ENCODE assay signal across 8 cellular contexts in the genomic region with DNA sequence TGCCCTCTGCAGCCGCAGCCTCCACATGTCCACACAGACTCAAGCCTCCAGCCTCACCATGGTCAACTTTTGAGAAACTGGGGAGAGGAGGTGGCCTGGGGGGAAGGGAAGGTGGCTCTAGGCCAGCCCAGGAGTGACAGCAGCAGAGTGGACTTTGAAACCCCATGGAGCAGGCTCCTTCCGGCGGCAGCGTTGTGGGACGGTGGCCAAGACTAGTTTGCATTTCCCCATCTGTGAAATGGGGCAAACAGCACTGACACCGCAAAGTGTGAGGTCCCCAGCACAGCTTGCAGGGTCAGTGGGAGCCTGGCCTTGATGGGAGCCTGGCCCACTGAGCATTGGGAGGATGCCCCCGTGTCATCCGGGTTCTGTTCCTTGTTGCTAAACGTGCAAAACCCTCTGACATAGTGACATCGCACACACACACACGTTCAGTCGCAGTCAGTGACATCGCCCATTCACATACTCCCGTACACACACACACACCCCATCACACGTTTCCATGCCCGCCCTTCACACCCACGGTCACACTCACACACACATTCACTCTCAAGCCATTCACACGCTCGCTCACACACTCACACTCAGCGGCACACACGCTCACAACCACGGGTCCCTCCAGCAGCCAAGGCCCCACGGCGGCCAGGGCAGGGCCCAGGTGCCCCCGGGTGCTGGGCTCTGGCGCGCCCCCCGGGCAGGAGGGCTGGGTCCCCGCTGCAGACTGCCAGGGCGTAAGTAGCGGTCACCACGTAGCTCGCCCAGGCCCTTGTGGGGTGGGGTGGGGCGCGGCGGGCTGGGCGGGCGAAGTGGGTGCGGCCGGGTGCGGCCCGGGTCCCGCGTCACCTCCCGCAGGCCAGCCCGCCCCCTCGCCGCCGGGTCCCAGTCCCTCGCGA. TPM values are rescaled to one million over a fixed set of nuclear protein-coding genes. Genes with fewer than 3 reads are reported as not detected.
DNase-seq lines count a peak whose midpoint lies in the region; ATAC-seq, FAIRE-seq and TF ChIP-seq lines count a peak whose summit lies in the region.

No MANE protein-coding gene starts in this region.

- no peak overlapping the region for H3K23ac ChIP-seq in H1 (ENCODE audit: insufficient read length)

- peaks cover 8% of the 10 kb centered on the region for H3K23me2 ChIP-seq in H1 (ENCODE audit: low read depth, low read length)

- H3K4me3 ChIP-seq in H1 (ENCODE audit: extremely low read depth in 1 of 4, insufficient read depth in 2 of 4, low read depth in 3 of 4, low read length in 4 of 4): peak overlapping the region; percentile 82 to 98 (median 90)

- peaks cover 22% of the 10 kb centered on the region for H3K79me1 ChIP-seq in H1 (ENCODE audit: low read depth, low read length)

- H3K9me3 Mint-ChIP-seq in WTC11: no peaks in the 10 kb centered on the region

- H2BK120ac ChIP-seq in H1 (replicated peaks; ENCODE audit: low read depth, low read length): no peak overlapping the region

- no peak overlapping the region; the same call in 1 of the 2 replicates for H3K27ac ChIP-seq in H1 (ENCODE audit: low read depth, low read length)
- H3K27ac ChIP-seq in temporal lobe (ENCODE audit: low read depth, low read length): peak overlapping the region; percentile 84

- no peak overlapping the region for H3K18ac ChIP-seq in H1 (ENCODE audit: extremely low read depth, low read length)

- no peak for FAIRE-seq in H1 (lab: Jason Lieb, UNC)

- CTCF ChIA-PET in WTC11 (lab: Charles Lee): interaction anchor here (0.6 to 1.7 kb wide), 12 partner anchors 9 to 580 kb away, joined by 3 to 7 read pairs (median 3); a partner anchor contains a TSS
- CTCF ChIA-PET in H1 (lab: Charles Lee; ENCODE audit: partially characterized antibody): interaction anchor here (0.7 to 1.4 kb wide), 4 partner anchors 12 to 526 kb away, joined by 3 to 5 read pairs (median 4); no protein-coding TSS in a partner anchor

- H2BK15ac ChIP-seq in H1 (ENCODE audit: low read length): no peak overlapping the region

- H2BK5ac ChIP-seq in H1 (ENCODE audit: low read depth, low read length): peak overlapping the region; percentile 79; the same call in 1 of the 2 replicates

- no peaks in the 10 kb centered on the region for H3K36me3 ChIP-seq in H1 (ENCODE audit: control insufficient read depth in 2 of 4, insufficient read depth in 4 of 4, low read length in 3 of 4)

- no peak overlapping the region for H3K56ac ChIP-seq in H1 (replicated peaks; ENCODE audit: insufficient read length, low read depth, low read length)

- H3K9ac ChIP-seq in H1 (replicated peaks in 1 of 4; ENCODE audit: extremely low read depth in 1 of 4, low read depth in 3 of 4, low read length in 3 of 4): peak overlapping the region; percentile 63 to 80 (median 71)

- no peak for TF ChIP-seq EP300 in H1 (IDR thresholded peaks at IDR 0.05; ENCODE audit: borderline replicate concordance in 1 of 2, low read depth in 2 of 2, low read length in 2 of 2)

- no peak overlapping the region for H3K14ac ChIP-seq in H1 (ENCODE audit: insufficient read length)

- 0 out of 2 replicates have a peak overlapping the region, but pooled peaks have one; percentile 45 for H2BK12ac ChIP-seq in H1 (ENCODE audit: low read depth, low read length)

- POLR2A ChIA-PET in WTC11 (lab: Charles Lee) (no interaction called here), H1 (lab: Charles Lee; ENCODE audit: partially characterized antibody) (interaction anchor here (0.7 to 9.4 kb wide), 11 partner anchors 9 to 366 kb away, joined by 3 to 74 read pairs (median 3); a partner anchor contains a TSS)

- H2BK20ac ChIP-seq in H1 (ENCODE audit: low read length): no peak overlapping the region

- peaks cover 0 to 2% (median 0%) of the 10 kb centered on the region in 4 experiments; a peak in 1 of 7 replicates for H3K27me3 ChIP-seq in H1 (replicated peaks in 1 of 4; ENCODE audit: control insufficient read depth in 3 of 4, extremely low read depth in 1 of 4, insufficient read depth in 3 of 4, low read length in 3 of 4)

- peak overlapping the region; percentile 93 to 99 for H3K4me2 ChIP-seq in H1 (ENCODE audit: insufficient read depth in 1 of 2, low read depth in 2 of 2, low read length in 2 of 2)

- H3K27ac Mint-ChIP-seq in WTC11: peak overlapping the region; percentile 93

- H3K4me3 Mint-ChIP-seq in WTC11: peak overlapping the region; percentile 94

- no peaks in the 10 kb centered on the region for H3K9me3 ChIP-seq in H1 (ENCODE audit: insufficient read depth in 2 of 2, low read depth in 1 of 2, low read length in 1 of 2)

- peak overlapping the region; percentile 65; the same call in 1 of the 2 replicates for H2AK5ac ChIP-seq in H1 (ENCODE audit: low read depth, low read length)

- peak overlapping the region; percentile 88 for H4K8ac ChIP-seq in H1 (ENCODE audit: extremely low read depth, insufficient read depth, low read length)

- H2AFZ ChIP-seq in H1 (ENCODE audit: low read length): no peak overlapping the region

- H3K36me3 Mint-ChIP-seq in WTC11: no peaks in the 10 kb centered on the region

- 27% methylated on average over 33 of the region's 51 CpGs; no CpG with 5 or more reads in 1 of the 2 experiments for WGBS in H1 (ENCODE audit: extremely low coverage in 1 of 2, insufficient coverage in 1 of 2, insufficient read length in 1 of 2, insufficient replicate concordance in 2 of 2, low coverage in 1 of 2, low lambda C conversion rate in 2 of 2, missing lambda C conversion rate in 1 of 2), 2 experiments

- TF ChIP-seq RAD21 in H1 (IDR thresholded peaks at IDR 0.05 in 1 of 2, conservative IDR thresholded peaks at IDR 0.05 in 1 of 2; ENCODE audit: low read depth in 2 of 2, low read length in 2 of 2): no peak

- no peak for TF ChIP-seq CTCF in WTC11 (IDR thresholded peaks at IDR 0.05)
- TF ChIP-seq CTCF in H1 (IDR thresholded peaks at IDR 0.05; ENCODE audit: control extremely low read depth in 1 of 3, insufficient read depth in 1 of 3, low read depth in 1 of 3, low read length in 3 of 3): no peak

- peaks cover 7 to 9% of the 10 kb centered on the region in 2 experiments for H4K20me1 ChIP-seq in H1 (replicated peaks in 1 of 2; ENCODE audit: control insufficient read depth in 1 of 2, insufficient read depth in 2 of 2, low read length in 2 of 2)

- H3K79me2 ChIP-seq in H1 (ENCODE audit: control insufficient read depth in 1 of 2, insufficient read depth in 2 of 2, low read length in 2 of 2): peaks cover 0 to 29% of the 10 kb centered on the region in 2 experiments; a peak in 2 of 4 replicates

- no peak overlapping the region for H4K5ac ChIP-seq in H1 (ENCODE audit: insufficient read length, low read depth, low read length)

- H3K4me1 ChIP-seq in H1 (replicated peaks in 1 of 4; ENCODE audit: control insufficient read depth in 3 of 4, insufficient read depth in 4 of 4, low read length in 3 of 4): peaks cover 5 to 24% (median 18%) of the 10 kb centered on the region in 4 experiments

- peak overlapping the region; percentile 85 for H4K91ac ChIP-seq in H1 (replicated peaks; ENCODE audit: insufficient read length, low read length)

- no peaks in the 10 kb centered on the region; the same call in 1 of the 2 replicates for H3K27me3 Mint-ChIP-seq in WTC11 (ENCODE audit: low read depth)

- H3K4me1 Mint-ChIP-seq in WTC11: peaks cover 26% of the 10 kb centered on the region

- DNase-seq in CD1c-positive myeloid dendritic cell (ENCODE audit: extremely low spot score) (peak; percentile 59), HPDE6-E6E7 (ENCODE audit: extremely low spot score) (peak; percentile 66), WTC11 (ENCODE audit: low spot score) (no peak), H1 (ENCODE audit: low read depth in 1 of 2, low spot score in 2 of 2) (no peak), midbrain (lab: John Stamatoyannopoulos, UW) (peak; percentile 47)
- DNase-seq in central memory CD4-positive, alpha-beta T cell: no peak

- peak overlapping the region; percentile 71 for H3K4ac ChIP-seq in H1 (replicated peaks; ENCODE audit: insufficient read length, low read depth, low read length)

- TF ChIP-seq POLR2A in H1 (IDR thresholded peaks at IDR 0.05; ENCODE audit: control extremely low read depth in 1 of 2, low read depth in 2 of 2, low read length in 2 of 2): 0 out of 3 replicates have a peak, but pooled peaks of 1 of the 2 experiments have one; percentile 27

- ATAC-seq in GM19463 (IDR thresholded peaks at IDR 0.05; ENCODE audit: unreplicated experiment): peak; percentile 50
- ATAC-seq in WTC11: peak; percentile 14

RNA-seq across cellular contexts. Expression of a gene that starts 0.6 kb away (rescaled TPM):
- 85.4 to 98.7 TPM (median 93.9 TPM) in 3 replicates for total RNA-seq in WTC11 (2021)
- 75.3 and 82.5 TPM in 2 replicates for total RNA-seq in H1 (2021; fragmentation: NEBNext Ultra II Directional; extraction: Animal tissue kit (Norgen Biotek cat#: 25700))
- 113 and 160 TPM in 2 replicates for polyA plus RNA-seq in H1 (2011; rRNA removed)
- polyA plus RNA-seq in H1 (2011; cell fraction: cytosol; rRNA removed): 64.2 TPM
- polyA plus RNA-seq in H1 (2011; cell fraction: nucleus; rRNA removed): 72.4 TPM
- 73.0 to 99.5 TPM (median 89.7 TPM) in 4 replicates for polyA plus RNA-seq in H1 (2012, experiment 1 of 2)
- 83.5 TPM for polyA plus RNA-seq in H1 (2012, experiment 2 of 2)
- polyA plus RNA-seq in H1 (2013, experiment 1 of 2): 94.8 TPM
- polyA plus RNA-seq in H1 (2013, experiment 2 of 2): 107 TPM
- polyA minus RNA-seq in H1 (2011; rRNA and poly(A)+ RNA removed): 56.6 and 58.6 TPM in 2 replicates
- polyA minus RNA-seq in H1 (2011; cell fraction: cytosol; rRNA and poly(A)+ RNA removed): 50.7 TPM
- 29.5 TPM for polyA minus RNA-seq in H1 (2011; cell fraction: nucleus; rRNA and poly(A)+ RNA removed)
- total RNA-seq in temporal lobe: 15.5 TPM

RNA-seq across cellular contexts. Expression of a gene that starts 8.2 kb away (rescaled TPM):
- 0.23 to 0.74 TPM (median 0.25 TPM) in 3 replicates for total RNA-seq in WTC11 (2021)
- 0.52 and 0.84 TPM in 2 replicates for total RNA-seq in H1 (2021; fragmentation: NEBNext Ultra II Directional; extraction: Animal tissue kit (Norgen Biotek cat#: 25700))
- polyA plus RNA-seq in H1 (2011; rRNA removed): 0.12 TPM in 1 of 2 replicates, not detected in the other
- polyA plus RNA-seq in H1 (2011; cell fraction: cytosol; rRNA removed): not detected
- not detected for polyA plus RNA-seq in H1 (2011; cell fraction: nucleus; rRNA removed)
- polyA plus RNA-seq in H1 (2012, experiment 1 of 2): not detected in 4 replicates
- not detected for polyA plus RNA-seq in H1 (2012, experiment 2 of 2)
- polyA plus RNA-seq in H1 (2013, experiment 1 of 2): not detected
- 0.15 TPM for polyA plus RNA-seq in H1 (2013, experiment 2 of 2)
- polyA minus RNA-seq in H1 (2011; rRNA and poly(A)+ RNA removed): 0.49 and 0.50 TPM in 2 replicates
- 1.5 TPM for polyA minus RNA-seq in H1 (2011; cell fraction: cytosol; rRNA and poly(A)+ RNA removed)
- 1.8 TPM for polyA minus RNA-seq in H1 (2011; cell fraction: nucleus; rRNA and poly(A)+ RNA removed)
- total RNA-seq in temporal lobe: 0.49 TPM

RNA-seq across cellular contexts. Expression of a gene that starts 33.9 kb away (rescaled TPM):
- total RNA-seq in WTC11 (2021) (73.2 to 88.7 TPM (median 82.1 TPM) in 3 replicates), temporal lobe (28.5 TPM)
- 77.3 and 84.6 TPM in 2 replicates for total RNA-seq in H1 (2021; fragmentation: NEBNext Ultra II Directional; extraction: Animal tissue kit (Norgen Biotek cat#: 25700))
- polyA plus RNA-seq in H1 (2011; rRNA removed): 43.5 and 44.7 TPM in 2 replicates
- 52.1 TPM for polyA plus RNA-seq in H1 (2011; cell fraction: cytosol; rRNA removed)
- polyA plus RNA-seq in H1 (2011; cell fraction: nucleus; rRNA removed): 77.2 TPM
- polyA plus RNA-seq in H1 (2012, experiment 1 of 2): 69.9 to 94.7 TPM (median 73.5 TPM) in 4 replicates
- 78.6 TPM for polyA plus RNA-seq in H1 (2012, experiment 2 of 2)
- 38.1 TPM for polyA plus RNA-seq in H1 (2013, experiment 1 of 2)
- 36.7 TPM for polyA plus RNA-seq in H1 (2013, experiment 2 of 2)
- polyA minus RNA-seq in H1 (2011; rRNA and poly(A)+ RNA removed): 67.2 and 70.1 TPM in 2 replicates
- polyA minus RNA-seq in H1 (2011; cell fraction: cytosol; rRNA and poly(A)+ RNA removed): 40.0 TPM
- 36.9 TPM for polyA minus RNA-seq in H1 (2011; cell fraction: nucleus; rRNA and poly(A)+ RNA removed)

Comparison
In these comparisons a context has a peak if more than half of its experiments do, and no peak if none do; other contexts are left out.
1. DNase-seq: peak in CD1c-positive myeloid dendritic cell (single experiment), HPDE6-E6E7 (single experiment) and midbrain (single experiment); none in WTC11 (single experiment), H1 (0 of 2) and central memory CD4-positive, alpha-beta T cell (single experiment).